In the genomic region with DNA sequence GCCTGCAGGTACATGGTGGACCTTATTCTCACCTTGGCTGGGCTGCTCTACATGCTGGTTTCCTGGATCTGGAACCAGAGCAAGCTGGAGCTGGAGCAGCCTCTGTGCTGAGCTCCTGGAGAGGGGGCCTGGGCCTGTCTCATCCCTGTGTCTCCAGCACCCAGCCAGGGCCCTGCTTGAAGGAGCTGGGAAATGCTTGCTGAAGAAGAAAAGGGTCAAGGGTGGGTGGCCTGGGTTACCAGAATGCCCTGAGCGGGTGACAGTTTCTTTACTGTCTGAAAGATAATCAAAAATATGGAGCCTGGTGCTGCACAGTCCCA, we compare ENCODE assay signal across 17 cellular contexts.
"Had no signal": no experiment of that assay in that cellular context is flagged by ENCODE, and none has a peak within 500 bp of the region (broad histone marks: within the 10 kb centered on the region; RNA-seq: fewer than 3 reads in every experiment).

No MANE protein-coding gene starts in this region.

- H3K27ac ChIP-seq: esophagus squamous epithelium, left ventricle myocardium inferior, neutrophil, parathyroid adenoma, SJSA1, tibial artery had no signal

- ATAC-seq: activated T-cell treated with anti-CD3 and anti-CD28 coated beads, Interleukin-2, amount 50 U/mL, for 72 hours; natural killer cell had no signal

- H3K9me3 ChIP-seq: esophagus squamous epithelium, neutrophil, SJSA1, tibial artery had no signal

- H3K9me3 Mint-ChIP-seq: activated T-cell treated with anti-CD3 and anti-CD28 coated beads, Interleukin-2, amount 50 U/mL, for 72 hours; memory B cell; natural killer cell had no signal

- H3K36me3 Mint-ChIP-seq: memory B cell, natural killer cell had no signal

- H3K4me3 Mint-ChIP-seq: memory B cell, natural killer cell had no signal

- DNase-seq: activated CD4-positive, alpha-beta T cell treated with anti-CD3 and anti-CD28 coated beads for 1 hour; activated CD8-positive, alpha-beta memory T cell treated with anti-CD3 and anti-CD28 coated beads, Interleukin-2, amount 50 U/mL, for 48 hours; activated naive CD4-positive, alpha-beta T cell; activated T-cell treated with anti-CD3 and anti-CD28 coated beads, Interleukin-2, amount 50 U/mL, for 72 hours; amniotic stem cell; caudate nucleus; esophagus squamous epithelium; hypothalamus; kidney; left ventricle myocardium inferior; natural killer cell; stimulated activated CD4-positive, alpha-beta T cell treated with anti-CD3 and anti-CD28 coated beads, Interleukin-1b, Interleukin-23, amount 100 ng/mL, for 48 hours; tibial artery had no signal

- H3K36me3 ChIP-seq: esophagus squamous epithelium, left ventricle myocardium inferior, neutrophil, SJSA1, tibial artery had no signal

- H3K4me3 ChIP-seq: esophagus squamous epithelium, left ventricle myocardium inferior, SJSA1, tibial artery had no signal

- H3K27me3 ChIP-seq: esophagus squamous epithelium, neutrophil, SJSA1, tibial artery had no signal

- H3K27ac Mint-ChIP-seq: activated T-cell treated with anti-CD3 and anti-CD28 coated beads, Interleukin-2, amount 50 U/mL, for 72 hours; memory B cell; natural killer cell had no signal

- H3K4me1 ChIP-seq: parathyroid adenoma had no signal
